In genomic region chr1:229509576-229509975, GRCh38 we compare ENCODE assay signal across 1 cellular context.
TF ChIP-seq lines count a peak whose summit lies in the region.

No MANE protein-coding gene starts in this region.

TF ChIP-seq in K562, 482 proteins besides CTCF, POLR2A, EP300 and RAD21 (continued from another document and continues in another):
- TF ChIP-seq PREB (CRISPR knock-in tag; IDR thresholded peaks at IDR 0.05) (no peak), AFF4 (CRISPR knock-in tag; IDR thresholded peaks at IDR 0.05) (no peak), ZNF253 (CRISPR knock-in tag; conservative IDR thresholded peaks at IDR 0.05) (no peak), KDM4B (IDR thresholded peaks at IDR 0.05; ENCODE audit: borderline replicate concordance in 2 of 2, low read depth in 1 of 2) (no peak), CBX8 (IDR thresholded peaks at IDR 0.05; ENCODE audit: borderline replicate concordance, extremely low read depth, low read depth, low read length, poor library complexity, severe bottlenecking) (no peak), ZBTB5 (IDR thresholded peaks at IDR 0.05) (no peak), ZBTB7A (IDR thresholded peaks at IDR 0.05; ENCODE audit: borderline replicate concordance, control insufficient read depth, low read depth, low read length) (no peak), ZNF511 (CRISPR knock-in tag; IDR thresholded peaks at IDR 0.05) (no peak), PRMT5 (CRISPR knock-in tag; IDR thresholded peaks at IDR 0.05) (no peak), ZFP1 (CRISPR knock-in tag; IDR thresholded peaks at IDR 0.05) (no peak), KLF1 (tag; IDR thresholded peaks at IDR 0.05) (no peak), RBM22 (IDR thresholded peaks at IDR 0.05; ENCODE audit: low read depth, low read length, poor library complexity, severe bottlenecking) (no peak), NCOA6 (IDR thresholded peaks at IDR 0.05) (no peak), PTTG1 (tag; IDR thresholded peaks at IDR 0.05; ENCODE audit: low read depth) (no peak), CEBPB (tag; IDR thresholded peaks at IDR 0.05) (peak; percentile 16; the same call in 1 of the 2 replicates), E2F1 (CRISPR knock-in tag; IDR thresholded peaks at IDR 0.05) (no peak), SNAPC5 (CRISPR knock-in tag; IDR thresholded peaks at IDR 0.05) (no peak), TEAD1 (CRISPR knock-in tag; IDR thresholded peaks at IDR 0.05) (no peak), HEY1 (CRISPR knock-in tag; IDR thresholded peaks at IDR 0.05; ENCODE audit: borderline replicate concordance) (no peak), ZBTB1 (CRISPR knock-in tag; IDR thresholded peaks at IDR 0.05; ENCODE audit: borderline replicate concordance, low read depth) (no peak), NFE2 (IDR thresholded peaks at IDR 0.05; ENCODE audit: low read depth) (peak; percentile 48), ZKSCAN1 (IDR thresholded peaks at IDR 0.05; ENCODE audit: low read depth, low read length) (no peak), MED1 (CRISPR knock-in tag; IDR thresholded peaks at IDR 0.05; ENCODE audit: borderline replicate concordance) (no peak), MXI1 (IDR thresholded peaks at IDR 0.05; ENCODE audit: low read depth, low read length) (no peak), XRCC4 (IDR thresholded peaks at IDR 0.05; ENCODE audit: extremely low read depth, insufficient read depth, insufficient read length) (no peak), TCF3 (CRISPR knock-in tag; IDR thresholded peaks at IDR 0.05) (0 out of 2 replicates have a peak, but pooled peaks have one; percentile 5), ZNF232 (CRISPR knock-in tag; IDR thresholded peaks at IDR 0.05) (no peak), USF2 (CRISPR knock-in tag; IDR thresholded peaks at IDR 0.05) (no peak), RHOXF2B (CRISPR knock-in tag; conservative IDR thresholded peaks at IDR 0.05) (no peak), NR4A1 (CRISPR knock-in tag; IDR thresholded peaks at IDR 0.05) (no peak), NR4A1 (tag; IDR thresholded peaks at IDR 0.05) (no peak), FOXJ3 (CRISPR knock-in tag; IDR thresholded peaks at IDR 0.05) (no peak), FUS (optimal IDR thresholded peaks at IDR 0.05; ENCODE audit: low read depth, low read length) (no peak), POU5F1 (IDR thresholded peaks at IDR 0.05; ENCODE audit: borderline replicate concordance, low read depth, low read length, partially characterized antibody) (no peak), SIX5 (IDR thresholded peaks at IDR 0.05; ENCODE audit: borderline replicate concordance in 1 of 2, insufficient read depth in 1 of 2, low read depth in 1 of 2, low read length in 2 of 2) (no peak), CREB1 (IDR thresholded peaks at IDR 0.05) (no peak), CREB1 (CRISPR knock-in tag; IDR thresholded peaks at IDR 0.05) (no peak), NR2F6 (CRISPR knock-in tag; IDR thresholded peaks at IDR 0.05) (no peak), PRPF4 (IDR thresholded peaks at IDR 0.05; ENCODE audit: insufficient read depth, low read depth, low read length, poor library complexity, severe bottlenecking) (no peak)
- TF ChIP-seq, protein P1, sequence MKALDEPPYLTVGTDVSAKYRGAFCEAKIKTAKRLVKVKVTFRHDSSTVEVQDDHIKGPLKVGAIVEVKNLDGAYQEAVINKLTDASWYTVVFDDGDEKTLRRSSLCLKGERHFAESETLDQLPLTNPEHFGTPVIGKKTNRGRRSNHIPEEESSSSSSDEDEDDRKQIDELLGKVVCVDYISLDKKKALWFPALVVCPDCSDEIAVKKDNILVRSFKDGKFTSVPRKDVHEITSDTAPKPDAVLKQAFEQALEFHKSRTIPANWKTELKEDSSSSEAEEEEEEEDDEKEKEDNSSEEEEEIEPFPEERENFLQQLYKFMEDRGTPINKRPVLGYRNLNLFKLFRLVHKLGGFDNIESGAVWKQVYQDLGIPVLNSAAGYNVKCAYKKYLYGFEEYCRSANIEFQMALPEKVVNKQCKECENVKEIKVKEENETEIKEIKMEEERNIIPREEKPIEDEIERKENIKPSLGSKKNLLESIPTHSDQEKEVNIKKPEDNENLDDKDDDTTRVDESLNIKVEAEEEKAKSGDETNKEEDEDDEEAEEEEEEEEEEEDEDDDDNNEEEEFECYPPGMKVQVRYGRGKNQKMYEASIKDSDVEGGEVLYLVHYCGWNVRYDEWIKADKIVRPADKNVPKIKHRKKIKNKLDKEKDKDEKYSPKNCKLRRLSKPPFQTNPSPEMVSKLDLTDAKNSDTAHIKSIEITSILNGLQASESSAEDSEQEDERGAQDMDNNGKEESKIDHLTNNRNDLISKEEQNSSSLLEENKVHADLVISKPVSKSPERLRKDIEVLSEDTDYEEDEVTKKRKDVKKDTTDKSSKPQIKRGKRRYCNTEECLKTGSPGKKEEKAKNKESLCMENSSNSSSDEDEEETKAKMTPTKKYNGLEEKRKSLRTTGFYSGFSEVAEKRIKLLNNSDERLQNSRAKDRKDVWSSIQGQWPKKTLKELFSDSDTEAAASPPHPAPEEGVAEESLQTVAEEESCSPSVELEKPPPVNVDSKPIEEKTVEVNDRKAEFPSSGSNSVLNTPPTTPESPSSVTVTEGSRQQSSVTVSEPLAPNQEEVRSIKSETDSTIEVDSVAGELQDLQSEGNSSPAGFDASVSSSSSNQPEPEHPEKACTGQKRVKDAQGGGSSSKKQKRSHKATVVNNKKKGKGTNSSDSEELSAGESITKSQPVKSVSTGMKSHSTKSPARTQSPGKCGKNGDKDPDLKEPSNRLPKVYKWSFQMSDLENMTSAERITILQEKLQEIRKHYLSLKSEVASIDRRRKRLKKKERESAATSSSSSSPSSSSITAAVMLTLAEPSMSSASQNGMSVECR (CRISPR knock-in tag; IDR thresholded peaks at IDR 0.05) = no peak
- TF ChIP-seq, protein P2, sequence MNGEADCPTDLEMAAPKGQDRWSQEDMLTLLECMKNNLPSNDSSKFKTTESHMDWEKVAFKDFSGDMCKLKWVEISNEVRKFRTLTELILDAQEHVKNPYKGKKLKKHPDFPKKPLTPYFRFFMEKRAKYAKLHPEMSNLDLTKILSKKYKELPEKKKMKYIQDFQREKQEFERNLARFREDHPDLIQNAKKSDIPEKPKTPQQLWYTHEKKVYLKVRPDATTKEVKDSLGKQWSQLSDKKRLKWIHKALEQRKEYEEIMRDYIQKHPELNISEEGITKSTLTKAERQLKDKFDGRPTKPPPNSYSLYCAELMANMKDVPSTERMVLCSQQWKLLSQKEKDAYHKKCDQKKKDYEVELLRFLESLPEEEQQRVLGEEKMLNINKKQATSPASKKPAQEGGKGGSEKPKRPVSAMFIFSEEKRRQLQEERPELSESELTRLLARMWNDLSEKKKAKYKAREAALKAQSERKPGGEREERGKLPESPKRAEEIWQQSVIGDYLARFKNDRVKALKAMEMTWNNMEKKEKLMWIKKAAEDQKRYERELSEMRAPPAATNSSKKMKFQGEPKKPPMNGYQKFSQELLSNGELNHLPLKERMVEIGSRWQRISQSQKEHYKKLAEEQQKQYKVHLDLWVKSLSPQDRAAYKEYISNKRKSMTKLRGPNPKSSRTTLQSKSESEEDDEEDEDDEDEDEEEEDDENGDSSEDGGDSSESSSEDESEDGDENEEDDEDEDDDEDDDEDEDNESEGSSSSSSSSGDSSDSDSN (IDR thresholded peaks at IDR 0.05; ENCODE audit: borderline replicate concordance in 1 of 2, low read depth in 2 of 2, low read length in 2 of 2) = no peak
- TF ChIP-seq, protein P3, sequence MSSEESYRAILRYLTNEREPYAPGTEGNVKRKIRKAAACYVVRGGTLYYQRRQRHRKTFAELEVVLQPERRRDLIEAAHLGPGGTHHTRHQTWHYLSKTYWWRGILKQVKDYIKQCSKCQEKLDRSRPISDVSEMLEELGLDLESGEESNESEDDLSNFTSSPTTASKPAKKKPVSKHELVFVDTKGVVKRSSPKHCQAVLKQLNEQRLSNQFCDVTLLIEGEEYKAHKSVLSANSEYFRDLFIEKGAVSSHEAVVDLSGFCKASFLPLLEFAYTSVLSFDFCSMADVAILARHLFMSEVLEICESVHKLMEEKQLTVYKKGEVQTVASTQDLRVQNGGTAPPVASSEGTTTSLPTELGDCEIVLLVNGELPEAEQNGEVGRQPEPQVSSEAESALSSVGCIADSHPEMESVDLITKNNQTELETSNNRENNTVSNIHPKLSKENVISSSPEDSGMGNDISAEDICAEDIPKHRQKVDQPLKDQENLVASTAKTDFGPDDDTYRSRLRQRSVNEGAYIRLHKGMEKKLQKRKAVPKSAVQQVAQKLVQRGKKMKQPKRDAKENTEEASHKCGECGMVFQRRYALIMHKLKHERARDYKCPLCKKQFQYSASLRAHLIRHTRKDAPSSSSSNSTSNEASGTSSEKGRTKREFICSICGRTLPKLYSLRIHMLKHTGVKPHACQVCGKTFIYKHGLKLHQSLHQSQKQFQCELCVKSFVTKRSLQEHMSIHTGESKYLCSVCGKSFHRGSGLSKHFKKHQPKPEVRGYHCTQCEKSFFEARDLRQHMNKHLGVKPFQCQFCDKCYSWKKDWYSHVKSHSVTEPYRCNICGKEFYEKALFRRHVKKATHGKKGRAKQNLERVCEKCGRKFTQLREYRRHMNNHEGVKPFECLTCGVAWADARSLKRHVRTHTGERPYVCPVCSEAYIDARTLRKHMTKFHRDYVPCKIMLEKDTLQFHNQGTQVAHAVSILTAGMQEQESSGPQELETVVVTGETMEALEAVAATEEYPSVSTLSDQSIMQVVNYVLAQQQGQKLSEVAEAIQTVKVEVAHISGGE (CRISPR knock-in tag; IDR thresholded peaks at IDR 0.05) = no peak
